ENCODE assay signal across 1 cellular context in genomic region chr2:213152065-213152794, GRCh38.
A peak's percentile ranks its signal among the peaks of the same experiment; 100 is the strongest.
TF ChIP-seq lines count a peak whose summit lies in the region.

No MANE protein-coding gene starts in this region.

TF ChIP-seq in HepG2, 621 proteins besides CTCF, POLR2A, EP300 and RAD21 (continued from another document and continues in another):
- TF ChIP-seq, protein P1, sequence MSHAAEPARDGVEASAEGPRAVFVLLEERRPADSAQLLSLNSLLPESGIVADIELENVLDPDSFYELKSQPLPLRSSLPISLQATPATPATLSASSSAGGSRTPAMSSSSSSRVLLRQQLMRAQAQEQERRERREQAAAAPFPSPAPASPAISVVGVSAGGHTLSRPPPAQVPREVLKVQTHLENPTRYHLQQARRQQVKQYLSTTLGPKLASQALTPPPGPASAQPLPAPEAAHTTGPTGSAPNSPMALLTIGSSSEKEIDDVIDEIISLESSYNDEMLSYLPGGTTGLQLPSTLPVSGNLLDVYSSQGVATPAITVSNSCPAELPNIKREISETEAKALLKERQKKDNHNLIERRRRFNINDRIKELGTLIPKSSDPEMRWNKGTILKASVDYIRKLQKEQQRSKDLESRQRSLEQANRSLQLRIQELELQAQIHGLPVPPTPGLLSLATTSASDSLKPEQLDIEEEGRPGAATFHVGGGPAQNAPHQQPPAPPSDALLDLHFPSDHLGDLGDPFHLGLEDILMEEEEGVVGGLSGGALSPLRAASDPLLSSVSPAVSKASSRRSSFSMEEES (CRISPR knock-in tag; IDR thresholded peaks at IDR 0.05), result no peak
- TF ChIP-seq, protein P2, sequence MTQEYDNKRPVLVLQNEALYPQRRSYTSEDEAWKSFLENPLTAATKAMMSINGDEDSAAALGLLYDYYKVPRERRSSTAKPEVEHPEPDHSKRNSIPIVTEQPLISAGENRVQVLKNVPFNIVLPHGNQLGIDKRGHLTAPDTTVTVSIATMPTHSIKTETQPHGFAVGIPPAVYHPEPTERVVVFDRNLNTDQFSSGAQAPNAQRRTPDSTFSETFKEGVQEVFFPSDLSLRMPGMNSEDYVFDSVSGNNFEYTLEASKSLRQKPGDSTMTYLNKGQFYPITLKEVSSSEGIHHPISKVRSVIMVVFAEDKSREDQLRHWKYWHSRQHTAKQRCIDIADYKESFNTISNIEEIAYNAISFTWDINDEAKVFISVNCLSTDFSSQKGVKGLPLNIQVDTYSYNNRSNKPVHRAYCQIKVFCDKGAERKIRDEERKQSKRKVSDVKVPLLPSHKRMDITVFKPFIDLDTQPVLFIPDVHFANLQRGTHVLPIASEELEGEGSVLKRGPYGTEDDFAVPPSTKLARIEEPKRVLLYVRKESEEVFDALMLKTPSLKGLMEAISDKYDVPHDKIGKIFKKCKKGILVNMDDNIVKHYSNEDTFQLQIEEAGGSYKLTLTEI (CRISPR knock-in tag; conservative IDR thresholded peaks at IDR 0.05), result no peak
- TF ChIP-seq, protein P3, sequence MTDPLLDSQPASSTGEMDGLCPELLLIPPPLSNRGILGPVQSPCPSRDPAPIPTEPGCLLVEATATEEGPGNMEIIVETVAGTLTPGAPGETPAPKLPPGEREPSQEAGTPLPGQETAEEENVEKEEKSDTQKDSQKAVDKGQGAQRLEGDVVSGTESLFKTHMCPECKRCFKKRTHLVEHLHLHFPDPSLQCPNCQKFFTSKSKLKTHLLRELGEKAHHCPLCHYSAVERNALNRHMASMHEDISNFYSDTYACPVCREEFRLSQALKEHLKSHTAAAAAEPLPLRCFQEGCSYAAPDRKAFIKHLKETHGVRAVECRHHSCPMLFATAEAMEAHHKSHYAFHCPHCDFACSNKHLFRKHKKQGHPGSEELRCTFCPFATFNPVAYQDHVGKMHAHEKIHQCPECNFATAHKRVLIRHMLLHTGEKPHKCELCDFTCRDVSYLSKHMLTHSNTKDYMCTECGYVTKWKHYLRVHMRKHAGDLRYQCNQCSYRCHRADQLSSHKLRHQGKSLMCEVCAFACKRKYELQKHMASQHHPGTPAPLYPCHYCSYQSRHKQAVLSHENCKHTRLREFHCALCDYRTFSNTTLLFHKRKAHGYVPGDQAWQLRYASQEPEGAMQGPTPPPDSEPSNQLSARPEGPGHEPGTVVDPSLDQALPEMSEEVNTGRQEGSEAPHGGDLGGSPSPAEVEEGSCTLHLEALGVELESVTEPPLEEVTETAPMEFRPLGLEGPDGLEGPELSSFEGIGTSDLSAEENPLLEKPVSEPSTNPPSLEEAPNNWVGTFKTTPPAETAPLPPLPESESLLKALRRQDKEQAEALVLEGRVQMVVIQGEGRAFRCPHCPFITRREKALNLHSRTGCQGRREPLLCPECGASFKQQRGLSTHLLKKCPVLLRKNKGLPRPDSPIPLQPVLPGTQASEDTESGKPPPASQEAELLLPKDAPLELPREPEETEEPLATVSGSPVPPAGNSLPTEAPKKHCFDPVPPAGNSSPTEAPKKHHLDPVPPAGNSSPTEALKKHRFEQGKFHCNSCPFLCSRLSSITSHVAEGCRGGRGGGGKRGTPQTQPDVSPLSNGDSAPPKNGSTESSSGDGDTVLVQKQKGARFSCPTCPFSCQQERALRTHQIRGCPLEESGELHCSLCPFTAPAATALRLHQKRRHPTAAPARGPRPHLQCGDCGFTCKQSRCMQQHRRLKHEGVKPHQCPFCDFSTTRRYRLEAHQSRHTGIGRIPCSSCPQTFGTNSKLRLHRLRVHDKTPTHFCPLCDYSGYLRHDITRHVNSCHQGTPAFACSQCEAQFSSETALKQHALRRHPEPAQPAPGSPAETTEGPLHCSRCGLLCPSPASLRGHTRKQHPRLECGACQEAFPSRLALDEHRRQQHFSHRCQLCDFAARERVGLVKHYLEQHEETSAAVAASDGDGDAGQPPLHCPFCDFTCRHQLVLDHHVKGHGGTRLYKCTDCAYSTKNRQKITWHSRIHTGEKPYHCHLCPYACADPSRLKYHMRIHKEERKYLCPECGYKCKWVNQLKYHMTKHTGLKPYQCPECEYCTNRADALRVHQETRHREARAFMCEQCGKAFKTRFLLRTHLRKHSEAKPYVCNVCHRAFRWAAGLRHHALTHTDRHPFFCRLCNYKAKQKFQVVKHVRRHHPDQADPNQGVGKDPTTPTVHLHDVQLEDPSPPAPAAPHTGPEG (CRISPR knock-in tag; IDR thresholded peaks at IDR 0.05), result peak; percentile 5; the same call in 1 of the 2 replicates
- TF ChIP-seq ZNF589 (CRISPR knock-in tag; conservative IDR thresholded peaks at IDR 0.05) (no peak), BRD4 (CRISPR knock-in tag; IDR thresholded peaks at IDR 0.05) (no peak), MATR3 (CRISPR knock-in tag; IDR thresholded peaks at IDR 0.05) (no peak), SP1 (IDR thresholded peaks at IDR 0.05) (no peak), SP1 (CRISPR knock-in tag; IDR thresholded peaks at IDR 0.05) (no peak), NFKBIZ (CRISPR knock-in tag; IDR thresholded peaks at IDR 0.05) (no peak), ZGPAT (CRISPR knock-in tag; IDR thresholded peaks at IDR 0.05) (no peak), MXD4 (CRISPR knock-in tag; IDR thresholded peaks at IDR 0.05) (no peak), ZFX (CRISPR knock-in tag; IDR thresholded peaks at IDR 0.05; ENCODE audit: low read depth) (no peak; the same call in 1 of the 2 replicates), ZNF292 (CRISPR knock-in tag; IDR thresholded peaks at IDR 0.05; ENCODE audit: borderline replicate concordance, low read depth) (no peak), SOX6 (IDR thresholded peaks at IDR 0.05) (no peak), SOX6 (CRISPR knock-in tag; IDR thresholded peaks at IDR 0.05) (no peak; the same call in 1 of the 2 replicates), SIN3B (IDR thresholded peaks at IDR 0.05; ENCODE audit: low read length) (no peak), ZNF572 (CRISPR knock-in tag; IDR thresholded peaks at IDR 0.05) (no peak), ZNF138 (CRISPR knock-in tag; IDR thresholded peaks at IDR 0.05; ENCODE audit: low read depth) (no peak), EEA1 (CRISPR knock-in tag; IDR thresholded peaks at IDR 0.05; ENCODE audit: borderline replicate concordance) (no peak), NBN (conservative IDR thresholded peaks at IDR 0.05) (no peak), ZNF234 (CRISPR knock-in tag; conservative IDR thresholded peaks at IDR 0.05) (no peak), TIGD3 (CRISPR knock-in tag; IDR thresholded peaks at IDR 0.05; ENCODE audit: borderline replicate concordance) (no peak), ZNF619 (CRISPR knock-in tag; IDR thresholded peaks at IDR 0.05) (no peak), BHLHE40 (IDR thresholded peaks at IDR 0.05; ENCODE audit: low read length) (no peak), ZNF761 (CRISPR knock-in tag; conservative IDR thresholded peaks at IDR 0.05) (0 out of 2 replicates have a peak, but pooled peaks have one; percentile 22), ASH2L (IDR thresholded peaks at IDR 0.05; ENCODE audit: insufficient read length, low read depth, low read length) (peak; percentile 32), ELF1 (CRISPR knock-in tag; IDR thresholded peaks at IDR 0.05) (no peak), POLR2AphosphoS2 (IDR thresholded peaks at IDR 0.05; ENCODE audit: low read depth, low read length) (no peak), ZNF570 (CRISPR knock-in tag; IDR thresholded peaks at IDR 0.05; ENCODE audit: borderline replicate concordance) (no peak), IRX3 (CRISPR knock-in tag; IDR thresholded peaks at IDR 0.05; ENCODE audit: borderline replicate concordance, low read depth) (0 out of 2 replicates have a peak, but pooled peaks have one; percentile 17)
- TF ChIP-seq, protein P4, sequence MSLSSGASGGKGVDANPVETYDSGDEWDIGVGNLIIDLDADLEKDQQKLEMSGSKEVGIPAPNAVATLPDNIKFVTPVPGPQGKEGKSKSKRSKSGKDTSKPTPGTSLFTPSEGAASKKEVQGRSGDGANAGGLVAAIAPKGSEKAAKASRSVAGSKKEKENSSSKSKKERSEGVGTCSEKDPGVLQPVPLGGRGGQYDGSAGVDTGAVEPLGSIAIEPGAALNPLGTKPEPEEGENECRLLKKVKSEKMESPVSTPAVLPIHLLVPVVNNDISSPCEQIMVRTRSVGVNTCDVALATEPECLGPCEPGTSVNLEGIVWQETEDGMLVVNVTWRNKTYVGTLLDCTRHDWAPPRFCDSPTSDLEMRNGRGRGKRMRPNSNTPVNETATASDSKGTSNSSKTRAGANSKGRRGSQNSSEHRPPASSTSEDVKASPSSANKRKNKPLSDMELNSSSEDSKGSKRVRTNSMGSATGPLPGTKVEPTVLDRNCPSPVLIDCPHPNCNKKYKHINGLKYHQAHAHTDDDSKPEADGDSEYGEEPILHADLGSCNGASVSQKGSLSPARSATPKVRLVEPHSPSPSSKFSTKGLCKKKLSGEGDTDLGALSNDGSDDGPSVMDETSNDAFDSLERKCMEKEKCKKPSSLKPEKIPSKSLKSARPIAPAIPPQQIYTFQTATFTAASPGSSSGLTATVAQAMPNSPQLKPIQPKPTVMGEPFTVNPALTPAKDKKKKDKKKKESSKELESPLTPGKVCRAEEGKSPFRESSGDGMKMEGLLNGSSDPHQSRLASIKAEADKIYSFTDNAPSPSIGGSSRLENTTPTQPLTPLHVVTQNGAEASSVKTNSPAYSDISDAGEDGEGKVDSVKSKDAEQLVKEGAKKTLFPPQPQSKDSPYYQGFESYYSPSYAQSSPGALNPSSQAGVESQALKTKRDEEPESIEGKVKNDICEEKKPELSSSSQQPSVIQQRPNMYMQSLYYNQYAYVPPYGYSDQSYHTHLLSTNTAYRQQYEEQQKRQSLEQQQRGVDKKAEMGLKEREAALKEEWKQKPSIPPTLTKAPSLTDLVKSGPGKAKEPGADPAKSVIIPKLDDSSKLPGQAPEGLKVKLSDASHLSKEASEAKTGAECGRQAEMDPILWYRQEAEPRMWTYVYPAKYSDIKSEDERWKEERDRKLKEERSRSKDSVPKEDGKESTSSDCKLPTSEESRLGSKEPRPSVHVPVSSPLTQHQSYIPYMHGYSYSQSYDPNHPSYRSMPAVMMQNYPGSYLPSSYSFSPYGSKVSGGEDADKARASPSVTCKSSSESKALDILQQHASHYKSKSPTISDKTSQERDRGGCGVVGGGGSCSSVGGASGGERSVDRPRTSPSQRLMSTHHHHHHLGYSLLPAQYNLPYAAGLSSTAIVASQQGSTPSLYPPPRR (CRISPR knock-in tag; IDR thresholded peaks at IDR 0.05; ENCODE audit: borderline replicate concordance), result no peak
- TF ChIP-seq, protein P5, sequence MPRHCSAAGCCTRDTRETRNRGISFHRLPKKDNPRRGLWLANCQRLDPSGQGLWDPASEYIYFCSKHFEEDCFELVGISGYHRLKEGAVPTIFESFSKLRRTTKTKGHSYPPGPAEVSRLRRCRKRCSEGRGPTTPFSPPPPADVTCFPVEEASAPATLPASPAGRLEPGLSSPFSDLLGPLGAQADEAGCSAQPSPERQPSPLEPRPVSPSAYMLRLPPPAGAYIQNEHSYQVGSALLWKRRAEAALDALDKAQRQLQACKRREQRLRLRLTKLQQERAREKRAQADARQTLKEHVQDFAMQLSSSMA (CRISPR knock-in tag; IDR thresholded peaks at IDR 0.05), result no peak
- TF ChIP-seq, protein P6, sequence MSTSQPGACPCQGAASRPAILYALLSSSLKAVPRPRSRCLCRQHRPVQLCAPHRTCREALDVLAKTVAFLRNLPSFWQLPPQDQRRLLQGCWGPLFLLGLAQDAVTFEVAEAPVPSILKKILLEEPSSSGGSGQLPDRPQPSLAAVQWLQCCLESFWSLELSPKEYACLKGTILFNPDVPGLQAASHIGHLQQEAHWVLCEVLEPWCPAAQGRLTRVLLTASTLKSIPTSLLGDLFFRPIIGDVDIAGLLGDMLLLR (CRISPR knock-in tag; IDR thresholded peaks at IDR 0.05), result peak; percentile 51; the same call in 1 of the 2 replicates
- TF ChIP-seq, protein P7, sequence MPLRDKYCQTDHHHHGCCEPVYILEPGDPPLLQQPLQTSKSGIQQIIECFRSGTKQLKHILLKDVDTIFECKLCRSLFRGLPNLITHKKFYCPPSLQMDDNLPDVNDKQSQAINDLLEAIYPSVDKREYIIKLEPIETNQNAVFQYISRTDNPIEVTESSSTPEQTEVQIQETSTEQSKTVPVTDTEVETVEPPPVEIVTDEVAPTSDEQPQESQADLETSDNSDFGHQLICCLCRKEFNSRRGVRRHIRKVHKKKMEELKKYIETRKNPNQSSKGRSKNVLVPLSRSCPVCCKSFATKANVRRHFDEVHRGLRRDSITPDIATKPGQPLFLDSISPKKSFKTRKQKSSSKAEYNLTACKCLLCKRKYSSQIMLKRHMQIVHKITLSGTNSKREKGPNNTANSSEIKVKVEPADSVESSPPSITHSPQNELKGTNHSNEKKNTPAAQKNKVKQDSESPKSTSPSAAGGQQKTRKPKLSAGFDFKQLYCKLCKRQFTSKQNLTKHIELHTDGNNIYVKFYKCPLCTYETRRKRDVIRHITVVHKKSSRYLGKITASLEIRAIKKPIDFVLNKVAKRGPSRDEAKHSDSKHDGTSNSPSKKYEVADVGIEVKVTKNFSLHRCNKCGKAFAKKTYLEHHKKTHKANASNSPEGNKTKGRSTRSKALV (CRISPR knock-in tag; IDR thresholded peaks at IDR 0.05), result no peak
- TF ChIP-seq, protein P8, sequence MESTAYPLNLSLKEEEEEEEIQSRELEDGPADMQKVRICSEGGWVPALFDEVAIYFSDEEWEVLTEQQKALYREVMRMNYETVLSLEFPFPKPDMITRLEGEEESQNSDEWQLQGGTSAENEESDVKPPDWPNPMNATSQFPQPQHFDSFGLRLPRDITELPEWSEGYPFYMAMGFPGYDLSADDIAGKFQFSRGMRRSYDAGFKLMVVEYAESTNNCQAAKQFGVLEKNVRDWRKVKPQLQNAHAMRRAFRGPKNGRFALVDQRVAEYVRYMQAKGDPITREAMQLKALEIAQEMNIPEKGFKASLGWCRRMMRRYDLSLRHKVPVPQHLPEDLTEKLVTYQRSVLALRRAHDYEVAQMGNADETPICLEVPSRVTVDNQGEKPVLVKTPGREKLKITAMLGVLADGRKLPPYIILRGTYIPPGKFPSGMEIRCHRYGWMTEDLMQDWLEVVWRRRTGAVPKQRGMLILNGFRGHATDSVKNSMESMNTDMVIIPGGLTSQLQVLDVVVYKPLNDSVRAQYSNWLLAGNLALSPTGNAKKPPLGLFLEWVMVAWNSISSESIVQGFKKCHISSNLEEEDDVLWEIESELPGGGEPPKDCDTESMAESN (CRISPR knock-in tag; conservative IDR thresholded peaks at IDR 0.05), result 0 out of 2 replicates have a peak, but pooled peaks have one; percentile 32
